In genomic region chr4:2829933-2830451, GRCh38 we compare ENCODE assay signal across 16 cellular contexts. TPM values are rescaled to one million over a fixed set of nuclear protein-coding genes. Genes with fewer than 3 reads are reported as not detected.
DNase-seq lines count a peak whose midpoint lies in the region; ATAC-seq, FAIRE-seq and TF ChIP-seq lines count a peak whose summit lies in the region.
"Had no signal": no experiment of that assay in that cellular context is flagged by ENCODE, and none has a peak within 500 bp of the region (broad histone marks: within the 10 kb centered on the region; RNA-seq: fewer than 3 reads in every experiment).

No MANE protein-coding gene starts in this region.

- no peaks in the 10 kb centered on the region for H3K4me1 ChIP-seq in kidney (ENCODE audit: control insufficient read depth in 1 of 2, insufficient read depth in 1 of 2, low read depth in 1 of 2, low read length in 2 of 2)
- H3K4me1 ChIP-seq in thyroid gland = no peaks in the 10 kb centered on the region
- H3K4me1 ChIP-seq: foreskin keratinocyte had no signal

- no peak for TF ChIP-seq POLR2A in thyroid gland (IDR thresholded peaks at IDR 0.05)

- DNase-seq in activated naive CD8-positive, alpha-beta T cell treated with anti-CD3 and anti-CD28 coated beads for 36 hours = no peak
- no peak for DNase-seq in activated naive CD8-positive, alpha-beta T cell treated with anti-CD3 and anti-CD28 coated beads, Interleukin-2, amount 50 U/mL, for 24 hours
- DNase-seq in amniotic epithelial cell (ENCODE audit: low read depth) (peak; percentile 42), kidney (peak; percentile 72), thyroid gland (peak; percentile 0 to 1), RKO (ENCODE audit: low spot score) (no peak), KG1 (lab: John Stamatoyannopoulos, UW) (no peak)
- DNase-seq: activated CD4-positive, alpha-beta T cell treated with anti-CD3 and anti-CD28 coated beads, Interleukin-2, amount 50 U/mL, for 1 hour; DMS79; foreskin keratinocyte; NCI-H2029; NCI-H510A had no signal

- H3K9ac ChIP-seq in kidney (ENCODE audit: low read length in 2 of 2) = no peak overlapping the region

- H3K27me3 Mint-ChIP-seq in activated naive CD8-positive, alpha-beta T cell treated with anti-CD3 and anti-CD28 coated beads for 36 hours = no peaks in the 10 kb centered on the region
- no peaks in the 10 kb centered on the region for H3K27me3 Mint-ChIP-seq in activated naive CD8-positive, alpha-beta T cell treated with anti-CD3 and anti-CD28 coated beads, Interleukin-2, amount 50 U/mL, for 24 hours
- H3K27me3 Mint-ChIP-seq: CD8-positive, alpha-beta memory T cell had no signal

- H3K27ac Mint-ChIP-seq in activated naive CD8-positive, alpha-beta T cell treated with anti-CD3 and anti-CD28 coated beads for 36 hours = peak overlapping the region; percentile 58
- no peak overlapping the region for H3K27ac Mint-ChIP-seq in activated naive CD8-positive, alpha-beta T cell treated with anti-CD3 and anti-CD28 coated beads, Interleukin-2, amount 50 U/mL, for 24 hours

- H3K9me3 Mint-ChIP-seq in activated naive CD8-positive, alpha-beta T cell treated with anti-CD3 and anti-CD28 coated beads for 36 hours = no peaks in the 10 kb centered on the region
- H3K9me3 Mint-ChIP-seq in activated naive CD8-positive, alpha-beta T cell treated with anti-CD3 and anti-CD28 coated beads, Interleukin-2, amount 50 U/mL, for 24 hours = no peaks in the 10 kb centered on the region
- H3K9me3 Mint-ChIP-seq: CD8-positive, alpha-beta memory T cell had no signal

- 94 to 96% methylated on average over 5 to 15 of the region's 19 CpGs for WGBS in thyroid gland, 2 donors

- no peak overlapping the region for H3K4me3 Mint-ChIP-seq in activated naive CD8-positive, alpha-beta T cell treated with anti-CD3 and anti-CD28 coated beads for 36 hours
- H3K4me3 Mint-ChIP-seq in activated naive CD8-positive, alpha-beta T cell treated with anti-CD3 and anti-CD28 coated beads, Interleukin-2, amount 50 U/mL, for 24 hours = no peak overlapping the region
- H3K4me3 Mint-ChIP-seq: CD8-positive, alpha-beta memory T cell had no signal

- TF ChIP-seq CTCF in kidney (IDR thresholded peaks at IDR 0.05; ENCODE audit: borderline replicate concordance, extremely low read depth, insufficient read depth) = no peak
- TF ChIP-seq CTCF in thyroid gland (IDR thresholded peaks at IDR 0.05) = no peak

- peaks cover 8% of the 10 kb centered on the region for H3K4me1 Mint-ChIP-seq in activated naive CD8-positive, alpha-beta T cell treated with anti-CD3 and anti-CD28 coated beads for 36 hours
- peaks cover 18% of the 10 kb centered on the region for H3K4me1 Mint-ChIP-seq in activated naive CD8-positive, alpha-beta T cell treated with anti-CD3 and anti-CD28 coated beads, Interleukin-2, amount 50 U/mL, for 24 hours

- H3K27me3 ChIP-seq in thyroid gland = no peaks in the 10 kb centered on the region
- H3K27me3 ChIP-seq: foreskin keratinocyte had no signal

- no peak for ATAC-seq in activated naive CD8-positive, alpha-beta T cell treated with anti-CD3 and anti-CD28 coated beads, Interleukin-2, amount 50 U/mL, for 24 hours
- no peak for ATAC-seq in GM21447 (IDR thresholded peaks at IDR 0.05; ENCODE audit: unreplicated experiment)
- ATAC-seq: activated naive CD4-positive, alpha-beta T cell treated with anti-CD3 and anti-CD28 coated beads, Interleukin-2, amount 50 U/mL, for 72 hours; foreskin keratinocyte had no signal

- intact Hi-C loops in kidney (cut with DNase I) (no loop called here), thyroid gland (cut with DNase I) (no loop called here)

- no peaks in the 10 kb centered on the region for H3K9me3 ChIP-seq in kidney (ENCODE audit: control insufficient read depth in 1 of 2, low read length in 2 of 2)
- H3K9me3 ChIP-seq in thyroid gland = no peaks in the 10 kb centered on the region

- H3K27ac ChIP-seq in kidney (ENCODE audit: low read depth in 2 of 2, low read length in 2 of 2) (no peak overlapping the region), thyroid gland (no peak overlapping the region)
- H3K27ac ChIP-seq: epithelial cell of prostate, foreskin keratinocyte had no signal

- peaks cover 22% of the 10 kb centered on the region for H3K36me3 Mint-ChIP-seq in activated naive CD8-positive, alpha-beta T cell treated with anti-CD3 and anti-CD28 coated beads for 36 hours
- H3K36me3 Mint-ChIP-seq in activated naive CD8-positive, alpha-beta T cell treated with anti-CD3 and anti-CD28 coated beads, Interleukin-2, amount 50 U/mL, for 24 hours (ENCODE audit: low read depth) = peaks cover 29% of the 10 kb centered on the region

- H3K4me3 ChIP-seq in kidney (ENCODE audit: low read length in 2 of 2) (no peak overlapping the region), thyroid gland (replicated peaks in 1 of 3) (no peak overlapping the region)

- H3K36me3 ChIP-seq in kidney (ENCODE audit: control insufficient read depth in 1 of 2, insufficient read depth in 2 of 2, low read length in 2 of 2) = peaks cover 30 to 41% of the 10 kb centered on the region in 2 donors
- H3K36me3 ChIP-seq in thyroid gland = peaks cover 18 to 42% of the 10 kb centered on the region in 2 donors

- no peak for FAIRE-seq in kidney (lab: Jason Lieb, UNC)

RNA-seq across cellular contexts. Expression of gene ADD1, which starts 13.7 kb away (rescaled TPM):
- total RNA-seq in activated naive CD8-positive, alpha-beta T cell treated with anti-CD3 and anti-CD28 coated beads for 36 hours = 100 to 1,000 TPM; 136 TPM
- total RNA-seq in kidney (313 TPM), thyroid gland (100 to 1,000 TPM; 190 to 222 (median 194) TPM)
- polyA plus RNA-seq in kidney (ENCODE audit: insufficient read depth, low read depth, low replicate concordance) = 232 TPM

RNA-seq across cellular contexts. Expression of gene SH3BP2, which starts 37.1 kb away (rescaled TPM):
- total RNA-seq in activated naive CD8-positive, alpha-beta T cell treated with anti-CD3 and anti-CD28 coated beads for 36 hours = 10 to 100 TPM; 72.2 to 74.1 TPM
- 128 TPM for total RNA-seq in kidney
- 27.3 TPM for polyA plus RNA-seq in kidney (ENCODE audit: insufficient read depth, low read depth, low replicate concordance)
- 10 to 100 TPM; 29.6 to 43.5 (median 36.7) TPM for total RNA-seq in thyroid gland

Comparison
In these comparisons a context has a peak if more than half of its experiments do, and no peak if none do; other contexts are left out.
1. DNase-seq: peak in amniotic epithelial cell (single experiment), kidney (single experiment) and thyroid gland (2 of 2); none in activated naive CD8-positive, alpha-beta T cell treated with anti-CD3 and anti-CD28 coated beads for 36 hours (single experiment), activated naive CD8-positive, alpha-beta T cell treated with anti-CD3 and anti-CD28 coated beads, Interleukin-2, amount 50 U/mL, for 24 hours (single experiment), RKO (single experiment) and KG1 (single experiment).